7 cellular contexts compared by ENCODE assay signal in genomic region chr1:210598135-210598652, GRCh38.
DNase-seq lines count a peak whose midpoint lies in the region; ATAC-seq and TF ChIP-seq lines count a peak whose summit lies in the region.

No MANE protein-coding gene starts in this region.

- H3K4me3 ChIP-seq in HEK293 (ENCODE audit: low read depth, low read length) (no peak overlapping the region), SK-N-SH (ENCODE audit: low read depth in 2 of 2, low read length in 1 of 2) (no peak overlapping the region), upper lobe of right lung (no peak overlapping the region)

- H3K4me1 ChIP-seq in HEK293 (ENCODE audit: control insufficient read depth, insufficient read depth, low read length): no peaks in the 10 kb centered on the region; the same call in 1 of the 2 replicates
- peaks cover 11 to 25% of the 10 kb centered on the region in 2 experiments; a peak in 3 of 4 replicates for H3K4me1 ChIP-seq in SK-N-SH (ENCODE audit: control insufficient read depth in 1 of 2, insufficient read depth in 2 of 2, low read depth in 1 of 2, low read length in 1 of 2)
- no peaks in the 10 kb centered on the region for H3K4me1 ChIP-seq in upper lobe of right lung

- CTCF ChIA-PET in HEK293 (lab: Yijun Ruan, JAX): interaction anchor here (0.6 to 1.1 kb wide), 3 partner anchors 17 to 796 kb away, joined by 3 to 4 read pairs (median 4); no protein-coding TSS in a partner anchor
- CTCF ChIA-PET in SK-N-SH (lab: Yijun Ruan, JAX): interaction anchor here (1.8 kb wide), 1 partner anchor 535 kb away, joined by 8 read pairs; the partner anchor contains the start of gene KCNH1

- TF ChIP-seq RAD21 in SK-N-SH (IDR thresholded peaks at IDR 0.05; ENCODE audit: low read length): no peak

- H3K36me3 ChIP-seq in HEK293 (ENCODE audit: control insufficient read depth in 2 of 2, insufficient read depth in 1 of 2, low read length in 2 of 2) (no peaks in the 10 kb centered on the region), SK-N-SH (replicated peaks in 1 of 2; ENCODE audit: control insufficient read depth in 1 of 2, insufficient read depth in 2 of 2, low read length in 1 of 2) (no peaks in the 10 kb centered on the region), upper lobe of right lung (no peaks in the 10 kb centered on the region)

- H4K20me1 ChIP-seq in SK-N-SH (ENCODE audit: insufficient read depth): no peaks in the 10 kb centered on the region

- 18% methylated on average over 3 of the region's 3 CpGs for WGBS in SK-N-SH (ENCODE audit: low lambda C conversion rate)

- H3K9me3 ChIP-seq in HEK293 (ENCODE audit: control insufficient read depth, insufficient read depth, low read depth, low read length) (no peaks in the 10 kb centered on the region), SK-N-SH (no peaks in the 10 kb centered on the region), upper lobe of right lung (no peaks in the 10 kb centered on the region)

- intact Hi-C loops in left cardiac atrium (cut with DNase I) (no loop called here), upper lobe of right lung (cut with DNase I) (no loop called here)

- no peak; a peak in 2 of 4 replicates for TF ChIP-seq EP300 in SK-N-SH (IDR thresholded peaks at IDR 0.05; ENCODE audit: borderline replicate concordance in 1 of 2, low read depth in 1 of 2, low read length in 1 of 2)

- H3K79me2 ChIP-seq in SK-N-SH (ENCODE audit: insufficient read depth): no peaks in the 10 kb centered on the region

- H3K9ac ChIP-seq in SK-N-SH: peak overlapping the region; percentile 68

- peak overlapping the region; percentile 61 for H3K4me2 ChIP-seq in SK-N-SH

- POLR2A ChIA-PET in HEK293 (lab: Yijun Ruan, JAX) (no interaction called here), SK-N-SH (lab: Yijun Ruan, JAX) (no interaction called here)

- DNase-seq in SK-N-SH (no peak), left cardiac atrium (peak; percentile 60), upper lobe of right lung (no peak), NCI-H2107 (lab: John Stamatoyannopoulos, UW) (no peak), NCI-H1417 (lab: John Stamatoyannopoulos, UW) (no peak)

- no peak overlapping the region; the same call in 1 of the 2 replicates for H2AFZ ChIP-seq in SK-N-SH (ENCODE audit: low read depth)

- H3K9me2 ChIP-seq in SK-N-SH: no peaks in the 10 kb centered on the region

- peak; percentile 65 to 95 for ATAC-seq in left cardiac atrium
- ATAC-seq in upper lobe of right lung: peak; percentile 90
- ATAC-seq in HG03025 (IDR thresholded peaks at IDR 0.05; ENCODE audit: low FRiP score, unreplicated experiment): no peak

- H3K27me3 ChIP-seq in SK-N-SH (ENCODE audit: insufficient read depth) (no peaks in the 10 kb centered on the region), upper lobe of right lung (no peaks in the 10 kb centered on the region)

- no peak for TF ChIP-seq CTCF in HEK293 (tag by site-specific recombination; IDR thresholded peaks at IDR 0.05)
- TF ChIP-seq CTCF in SK-N-SH (IDR thresholded peaks at IDR 0.05): no peak
- TF ChIP-seq CTCF in upper lobe of right lung (IDR thresholded peaks at IDR 0.05): no peak

- H3F3A ChIP-seq in SK-N-SH (replicated peaks; ENCODE audit: insufficient read depth): peaks cover 20% of the 10 kb centered on the region

- H3K27ac ChIP-seq in HEK293 (ENCODE audit: extremely low read depth, low read depth, low read length) (peak overlapping the region; percentile 41; the same call in 1 of the 2 replicates), SK-N-SH (ENCODE audit: low read depth in 2 of 2, low read length in 1 of 2) (peak overlapping the region; percentile 77 to 98), upper lobe of right lung (peak overlapping the region; percentile 53)

TF ChIP-seq in HEK293, 187 proteins besides CTCF, POLR2A, EP300 and RAD21 (continues in another document):
- TF ChIP-seq ZNF600 (tag by site-specific recombination; IDR thresholded peaks at IDR 0.05) (0 out of 2 replicates have a peak, but pooled peaks have one; percentile 43), ZNF555 (tag by site-specific recombination; conservative IDR thresholded peaks at IDR 0.05) (no peak), ZNF518A (tag by site-specific recombination; conservative IDR thresholded peaks at IDR 0.05; ENCODE audit: low read depth) (peak; percentile 39; the same call in 1 of the 2 replicates), ZNF121 (tag by site-specific recombination; IDR thresholded peaks at IDR 0.05) (no peak), ZNF366 (tag by site-specific recombination; conservative IDR thresholded peaks at IDR 0.05) (0 out of 2 replicates have a peak, but pooled peaks have one; percentile 49), ZNF843 (tag by site-specific recombination; IDR thresholded peaks at IDR 0.05) (no peak), ZFHX2 (tag by site-specific recombination; conservative IDR thresholded peaks at IDR 0.05) (no peak)

TF ChIP-seq in SK-N-SH, 30 proteins besides CTCF, POLR2A, EP300 and RAD21 (continues in another document):
- TF ChIP-seq SIN3A (IDR thresholded peaks at IDR 0.05; ENCODE audit: borderline replicate concordance, low read depth, low read length) (no peak), TEAD4 (IDR thresholded peaks at IDR 0.05; ENCODE audit: borderline replicate concordance, insufficient read depth) (0 out of 2 replicates have a peak, but pooled peaks have one; percentile 26), TCF12 (IDR thresholded peaks at IDR 0.05) (peak; percentile 58), GATA2 (CRISPR knock-in tag; IDR thresholded peaks at IDR 0.05) (no peak), YY1 (IDR thresholded peaks at IDR 0.05; ENCODE audit: low read depth) (no peak), FOSL2 (IDR thresholded peaks at IDR 0.05; ENCODE audit: borderline replicate concordance, low read depth) (peak; percentile 83), JUND (IDR thresholded peaks at IDR 0.05) (peak; percentile 75), TAF1 (IDR thresholded peaks at IDR 0.05; ENCODE audit: borderline replicate concordance, low read depth, low read length) (no peak), MEF2A (IDR thresholded peaks at IDR 0.05; ENCODE audit: borderline replicate concordance, low read depth) (no peak), ELF1 (IDR thresholded peaks at IDR 0.05) (no peak), MXI1 (IDR thresholded peaks at IDR 0.05; ENCODE audit: low read depth, low read length) (no peak), ZBTB33 (IDR thresholded peaks at IDR 0.05; ENCODE audit: borderline replicate concordance, low read depth) (0 out of 2 replicates have a peak, but pooled peaks have one; percentile 6), REST (IDR thresholded peaks at IDR 0.05; ENCODE audit: low read depth, low read length) (no peak), USF2 (IDR thresholded peaks at IDR 0.05; ENCODE audit: borderline replicate concordance, low read depth, low read length) (peak; percentile 48; the same call in 1 of the 2 replicates), EZH2phosphoT487 (IDR thresholded peaks at IDR 0.05; ENCODE audit: borderline replicate concordance, low read depth) (no peak)

Comparison
In these comparisons a context has a peak if more than half of its experiments do, and no peak if none do; other contexts are left out.
1. Of the 4 proteins assayed by ChIP-seq in both HEK293 and SK-N-SH: peak only in HEK293: none; only in SK-N-SH: PBX3; in both: none; in neither: 3.